8 cellular contexts compared by ENCODE assay signal in genomic region chr4:109560687-109561452, GRCh38. TPM values are rescaled to one million over a fixed set of nuclear protein-coding genes. Genes with fewer than 3 reads are reported as not detected.
A peak's percentile ranks its signal among the peaks of the same experiment; 100 is the strongest.
DNase-seq lines count a peak whose midpoint lies in the region; ATAC-seq and TF ChIP-seq lines count a peak whose summit lies in the region.

No MANE protein-coding gene starts in this region.

- WGBS in esophagus muscularis mucosa, result under 1% methylated on average over 28 of the region's 29 CpGs

- TF ChIP-seq CTCF in esophagus muscularis mucosa (IDR thresholded peaks at IDR 0.05), result no peak

- DNase-seq in A172 (ENCODE audit: low spot score), result peak; percentile 52
- peak; percentile 83 to 85 for DNase-seq in NOMO-1 (lab: John Stamatoyannopoulos, UW; ENCODE audit: unreplicated experiment in 2 of 2)
- peak; percentile 55 for DNase-seq in activated CD8-positive, alpha-beta memory T cell treated with anti-CD3 and anti-CD28 coated beads, Interleukin-2, amount 50 U/mL, for 4 hours
- DNase-seq in esophagus muscularis mucosa (ENCODE audit: extremely low spot score), result no peak
- peak; percentile 78 for DNase-seq in myocyte (ENCODE audit: low read depth)
- DNase-seq in stimulated activated effector memory CD8-positive, alpha-beta T cell treated with anti-CD3 and anti-CD28 coated beads, Interleukin-12 subunit alpha, Interleukin-12 subunit beta, amount 100 ng/mL, for 72 hours (ENCODE audit: low spot score in 2 of 2), result peak; percentile 32 to 81

- ATAC-seq in GM18858 (IDR thresholded peaks at IDR 0.05; ENCODE audit: unreplicated experiment) (peak; percentile 64), HG03045 (IDR thresholded peaks at IDR 0.05; ENCODE audit: unreplicated experiment) (peak; percentile 58)
- peak; percentile 81 for ATAC-seq in stimulated activated effector memory CD8-positive, alpha-beta T cell treated with anti-CD3 and anti-CD28 coated beads, Interleukin-12 subunit alpha, Interleukin-12 subunit beta, amount 100 ng/mL, for 72 hours

- no peaks in the 10 kb centered on the region for H3K27me3 ChIP-seq in esophagus muscularis mucosa

- peak overlapping the region; percentile 29 for H3K27ac Mint-ChIP-seq in stimulated activated effector memory CD8-positive, alpha-beta T cell treated with anti-CD3 and anti-CD28 coated beads, Interleukin-12 subunit alpha, Interleukin-12 subunit beta, amount 100 ng/mL, for 72 hours

- peaks cover 15% of the 10 kb centered on the region for H3K36me3 Mint-ChIP-seq in stimulated activated effector memory CD8-positive, alpha-beta T cell treated with anti-CD3 and anti-CD28 coated beads, Interleukin-12 subunit alpha, Interleukin-12 subunit beta, amount 100 ng/mL, for 72 hours

- no peaks in the 10 kb centered on the region for H3K9me3 ChIP-seq in esophagus muscularis mucosa

- peak overlapping the region; percentile 69 for H3K4me3 Mint-ChIP-seq in stimulated activated effector memory CD8-positive, alpha-beta T cell treated with anti-CD3 and anti-CD28 coated beads, Interleukin-12 subunit alpha, Interleukin-12 subunit beta, amount 100 ng/mL, for 72 hours

- peak overlapping the region; percentile 63 to 86 (median 69) for H3K4me3 ChIP-seq in esophagus muscularis mucosa

- TF ChIP-seq EP300 in esophagus muscularis mucosa (IDR thresholded peaks at IDR 0.05), result no peak

- peaks cover 5 to 31% (median 18%) of the 10 kb centered on the region in 4 donors for H3K4me1 ChIP-seq in esophagus muscularis mucosa

- no peaks in the 10 kb centered on the region for H3K9me3 Mint-ChIP-seq in stimulated activated effector memory CD8-positive, alpha-beta T cell treated with anti-CD3 and anti-CD28 coated beads, Interleukin-12 subunit alpha, Interleukin-12 subunit beta, amount 100 ng/mL, for 72 hours

- no peak for TF ChIP-seq POLR2A in esophagus muscularis mucosa (IDR thresholded peaks at IDR 0.05; ENCODE audit: low read depth)

- intact Hi-C loops in esophagus muscularis mucosa (cut with DNase I), result loop anchor here (5.0 kb wide), 1 partner anchor 129 kb away; the partner anchor contains the start of gene SEC24B

- H3K27ac ChIP-seq in esophagus muscularis mucosa (replicated peaks in 1 of 4), result peak overlapping the region; percentile 81 to 86 (median 84)

- no peaks in the 10 kb centered on the region for H3K36me3 ChIP-seq in esophagus muscularis mucosa

- peaks cover 35% of the 10 kb centered on the region for H3K4me1 Mint-ChIP-seq in stimulated activated effector memory CD8-positive, alpha-beta T cell treated with anti-CD3 and anti-CD28 coated beads, Interleukin-12 subunit alpha, Interleukin-12 subunit beta, amount 100 ng/mL, for 72 hours

RNA-seq across cellular contexts. Expression of gene MCUB, which starts 0.8 kb away (rescaled TPM):
- 103 and 152 TPM in 2 replicates for total RNA-seq in A172 (2014; rRNA removed; shearing (Covaris generic))
- total RNA-seq in esophagus muscularis mucosa (10 to 100 TPM in 3 of 4 donors, 1 to 10 TPM in 1; 7.9 to 25.6 (median 15.1) TPM), myocyte (47.3 and 77.1 TPM in 2 replicates)
- polyA plus RNA-seq in myocyte (2012), result 23.3 TPM
